Comparison of ENCODE assay signal across 8 cellular contexts in the genomic region with DNA sequence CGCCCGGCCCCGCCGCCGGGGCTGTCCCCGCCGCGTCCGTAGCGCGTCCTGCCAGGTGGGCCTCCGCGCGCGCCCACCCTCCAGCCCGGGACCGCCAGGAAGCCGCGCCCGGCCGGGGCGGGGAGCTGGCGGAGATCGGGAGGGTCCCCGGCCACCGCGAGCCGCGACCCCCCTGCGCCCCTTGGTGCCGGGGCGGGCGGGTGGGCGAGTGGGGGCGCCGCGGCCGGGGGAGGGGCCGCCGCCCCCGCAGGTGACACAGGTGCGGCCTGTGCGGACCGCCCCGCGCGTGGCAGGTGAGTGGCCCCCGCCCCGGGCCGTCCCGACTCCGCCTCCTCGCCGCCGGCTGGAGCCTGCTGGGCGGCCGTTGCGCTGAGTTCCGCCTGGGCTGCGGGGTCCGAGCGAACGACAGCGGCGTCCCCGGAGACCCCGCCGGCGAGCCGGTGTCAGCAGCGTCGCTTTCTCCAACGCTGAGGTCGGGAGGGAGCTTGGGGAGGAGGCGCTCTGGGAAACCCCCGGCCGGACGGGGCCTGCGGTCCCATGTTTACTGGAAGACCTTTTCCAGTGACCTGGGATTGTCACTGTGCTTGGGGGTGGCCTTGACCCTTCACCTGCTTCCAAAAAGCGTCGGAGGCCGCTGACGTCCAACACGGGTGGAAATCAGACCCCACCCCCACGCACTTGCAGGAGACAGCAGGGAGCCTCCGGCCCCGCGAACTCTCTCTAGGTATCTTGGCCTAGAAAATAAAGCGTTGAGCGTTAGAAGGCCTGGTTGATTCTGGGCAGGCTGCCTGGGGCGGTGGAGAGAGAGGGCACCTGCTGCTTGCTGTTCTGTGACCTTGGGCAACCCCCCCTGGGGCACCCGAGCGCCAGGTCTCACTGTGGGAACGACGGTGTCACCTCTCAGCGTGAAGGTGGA. TPM values are rescaled to one million over a fixed set of nuclear protein-coding genes. Genes with fewer than 3 reads are reported as not detected.
A peak's percentile ranks its signal among the peaks of the same experiment; 100 is the strongest.
DNase-seq lines count a peak whose midpoint lies in the region; ATAC-seq and TF ChIP-seq lines count a peak whose summit lies in the region.

No MANE protein-coding gene starts in this region.

- H3K36me3 ChIP-seq in MM.1S (replicated peaks; ENCODE audit: insufficient read depth, low read length) (no peaks in the 10 kb centered on the region), ovary (no peaks in the 10 kb centered on the region)

- H3K9me3 Mint-ChIP-seq in glutamatergic neuron (ENCODE audit: unreplicated experiment): peaks cover 9% of the 10 kb centered on the region

- H2AFZ ChIP-seq in MM.1S (ENCODE audit: low read length): no peak overlapping the region

- no peaks in the 10 kb centered on the region for H3F3A ChIP-seq in MM.1S (ENCODE audit: insufficient read depth, low read length)

- no peak for TF ChIP-seq POLR2A in ovary (IDR thresholded peaks at IDR 0.05)

- H3K27ac Mint-ChIP-seq in glutamatergic neuron (ENCODE audit: unreplicated experiment): no peak overlapping the region

- no peak overlapping the region for H3K27ac ChIP-seq in MM.1S (ENCODE audit: low read length)
- peak overlapping the region; percentile 58 to 69 for H3K27ac ChIP-seq in ovary

- WGBS in ovary, 3 donors: 2 to 6% (median 3%) methylated on average over 33 to 95 of the region's 96 CpGs

- peak overlapping the region; percentile 45; the same call in 1 of the 2 replicates for H3K9ac ChIP-seq in MM.1S (ENCODE audit: low read length)

- H3K79me2 ChIP-seq in MM.1S (ENCODE audit: low read length): no peaks in the 10 kb centered on the region

- H4K20me1 ChIP-seq in MM.1S (ENCODE audit: insufficient read depth, low read length): no peaks in the 10 kb centered on the region

- intact Hi-C loops in ovary (cut with DNase I): no loop called here

- H3K4me1 Mint-ChIP-seq in glutamatergic neuron (ENCODE audit: low read depth, unreplicated experiment): peaks cover 19% of the 10 kb centered on the region

- H3K4me3 ChIP-seq in MM.1S (ENCODE audit: low read length) (peak overlapping the region; percentile 60), ovary (peak overlapping the region; percentile 48)

- H3K9me2 ChIP-seq in MM.1S (replicated peaks; ENCODE audit: insufficient read depth, low read length): no peaks in the 10 kb centered on the region

- TF ChIP-seq EP300 in ovary (IDR thresholded peaks at IDR 0.05): no peak

- H3K9me3 ChIP-seq in MM.1S (replicated peaks; ENCODE audit: insufficient read depth, low read length): no peaks in the 10 kb centered on the region
- no peaks in the 10 kb centered on the region for H3K9me3 ChIP-seq in ovary

- TF ChIP-seq CTCF in GM10266 (IDR thresholded peaks at IDR 0.05; ENCODE audit: control insufficient read depth, insufficient read depth, low read depth, missing control alignments): no peak
- TF ChIP-seq CTCF in MM.1S (IDR thresholded peaks at IDR 0.05; ENCODE audit: low read length): no peak
- TF ChIP-seq CTCF in glutamatergic neuron (IDR thresholded peaks at IDR 0.05; ENCODE audit: partially characterized antibody, unreplicated experiment): no peak
- peak in 1 of 3 donors; percentile 8 for TF ChIP-seq CTCF in ovary (IDR thresholded peaks at IDR 0.05)

- H3K27me3 ChIP-seq in MM.1S (replicated peaks; ENCODE audit: insufficient read depth, low read length): no peaks in the 10 kb centered on the region
- H3K27me3 ChIP-seq in ovary: no peaks in the 10 kb centered on the region

- H3K36me3 Mint-ChIP-seq in glutamatergic neuron (ENCODE audit: unreplicated experiment): peaks cover 5% of the 10 kb centered on the region

- DNase-seq in GM10266 (ENCODE audit: extremely low spot score): peak; percentile 86
- peak; percentile 30 for DNase-seq in MM.1S
- peak; percentile 34 for DNase-seq in activated effector memory CD4-positive, alpha-beta T cell treated with Interleukin-2 at 50 U/mL for 16 hours
- DNase-seq in glutamatergic neuron: peak; percentile 67
- peak; percentile 51 to 72 (median 69) for DNase-seq in ovary
- DNase-seq in COLO829 (ENCODE audit: low spot score): no peak
- DNase-seq in dedifferentiated amniotic fluid mesenchymal stem cell (ENCODE audit: extremely low spot score): no peak

- peaks cover 9% of the 10 kb centered on the region for H3K27me3 Mint-ChIP-seq in glutamatergic neuron (ENCODE audit: unreplicated experiment)

- ATAC-seq in GM21825 (IDR thresholded peaks at IDR 0.05; ENCODE audit: unreplicated experiment): peak; percentile 49

- peaks cover 6% of the 10 kb centered on the region; the same call in 1 of the 2 replicates for H3K4me1 ChIP-seq in MM.1S (ENCODE audit: low read length)
- H3K4me1 ChIP-seq in ovary (ENCODE audit: insufficient read depth): peaks cover 4% of the 10 kb centered on the region

- peak overlapping the region; percentile 84 for H3K4me2 ChIP-seq in MM.1S (ENCODE audit: low read depth, low read length)

- H3K4me3 Mint-ChIP-seq in glutamatergic neuron (ENCODE audit: unreplicated experiment): peak overlapping the region; percentile 81

RNA-seq across cellular contexts. Expression of a gene that starts 0.5 kb away (rescaled TPM):
- 38.2 TPM for total RNA-seq in glutamatergic neuron (ENCODE audit: unreplicated experiment)
- total RNA-seq in ovary: 10 to 100 TPM; 36.5 to 94.9 (median 60.9) TPM
- polyA plus RNA-seq in ovary: 10 to 100 TPM; 20.7 to 27.0 TPM

RNA-seq across cellular contexts. Expression of a gene that starts 31.0 kb away (rescaled TPM):
- total RNA-seq in glutamatergic neuron (ENCODE audit: unreplicated experiment) (545 TPM), ovary (10 to 100 TPM; 13.8 to 46.4 (median 26.1) TPM)
- 10 to 100 TPM; 30.2 to 32.9 TPM for polyA plus RNA-seq in ovary

RNA-seq across cellular contexts. Expression of a gene that starts 50.9 kb away (rescaled TPM):
- 100 TPM for total RNA-seq in glutamatergic neuron (ENCODE audit: unreplicated experiment)
- total RNA-seq in ovary: 10 to 100 TPM; 41.1 to 83.6 (median 71.4) TPM
- 10 to 100 TPM; 24.6 to 98.8 TPM for polyA plus RNA-seq in ovary

Comparison
In these comparisons a context has a peak if more than half of its experiments do, and no peak if none do; other contexts are left out.
1. DNase-seq: peak in GM10266 (single experiment), MM.1S (single experiment), activated effector memory CD4-positive, alpha-beta T cell treated with Interleukin-2 at 50 U/mL for 16 hours (single experiment), glutamatergic neuron (single experiment) and ovary (5 of 5); none in COLO829 (single experiment) and dedifferentiated amniotic fluid mesenchymal stem cell (single experiment).
2. RNA of a gene that starts 31.0 kb away (total RNA-seq): 545 TPM in glutamatergic neuron (single experiment); 13.8 to 46.4 TPM in ovary; every median in the first group is over 10 times any median in the second.